Comparison of ENCODE assay signal across 31 cellular contexts in genomic region chr1:211158866-211159265, GRCh38. TPM values are rescaled to one million over a fixed set of nuclear protein-coding genes. Genes with fewer than 3 reads are reported as not detected.
"Had no signal": no experiment of that assay in that cellular context is flagged by ENCODE, and none has a peak within 500 bp of the region (broad histone marks: within the 10 kb centered on the region; RNA-seq: fewer than 3 reads in every experiment).

No MANE protein-coding gene starts in this region.

- H3K27me3 ChIP-seq: colonic mucosa, gastrocnemius medialis, hepatocyte had no signal

- H3K36me3 ChIP-seq: colonic mucosa, esophagus muscularis mucosa, esophagus squamous epithelium, gastrocnemius medialis, gastroesophageal sphincter, heart left ventricle, heart right ventricle had no signal

- H3K27ac Mint-ChIP-seq: dendritic cell treated with granulocyte-macrophage colony-stimulating factor and Interleukin-4, amounts not matched to agents 40 ng/mL and 50 ng/mL, for 4 days; effector memory CD8-positive, alpha-beta T cell; endodermal cell had no signal

- H3K27ac ChIP-seq: colonic mucosa, coronary artery, dorsolateral prefrontal cortex, epithelial cell of prostate, esophagus muscularis mucosa, esophagus squamous epithelium, foreskin keratinocyte, gastrocnemius medialis, gastroesophageal sphincter, heart left ventricle, heart right ventricle, hepatocyte had no signal

- H3K4me1 ChIP-seq: colonic mucosa, esophagus muscularis mucosa, esophagus squamous epithelium, foreskin keratinocyte, gastrocnemius medialis, gastroesophageal sphincter, heart left ventricle, heart right ventricle had no signal

- H3K4me3 Mint-ChIP-seq: dendritic cell treated with granulocyte-macrophage colony-stimulating factor and Interleukin-4, amounts not matched to agents 40 ng/mL and 50 ng/mL, for 4 days; effector memory CD8-positive, alpha-beta T cell; endodermal cell had no signal

- H2AFZ ChIP-seq: hepatocyte had no signal

- FAIRE-seq: colon, endometrium, endothelial cell of umbilical vein, frontal cortex had no signal

- H3K4me3 ChIP-seq: colonic mucosa, coronary artery, dorsolateral prefrontal cortex, esophagus muscularis mucosa, esophagus squamous epithelium, gastrocnemius medialis, gastroesophageal sphincter, heart left ventricle, heart right ventricle, hepatocyte had no signal

- H3K4me1 Mint-ChIP-seq: endodermal cell had no signal

- H3K79me2 ChIP-seq: hepatocyte had no signal

- ATAC-seq: effector memory CD8-positive, alpha-beta T cell; esophagus mucosa; foreskin keratinocyte; gastrocnemius medialis; gastroesophageal sphincter; heart left ventricle; heart right ventricle had no signal

- H3K9me3 ChIP-seq: colonic mucosa had no signal

- DNase-seq: colonic mucosa; cortex of kidney; dermis blood vessel endothelial cell; dorsolateral prefrontal cortex; effector CD4-positive, alpha-beta T cell; effector CD8-positive, alpha-beta T cell; effector memory CD4-positive, alpha-beta T cell; effector memory CD8-positive, alpha-beta T cell; endodermal cell; erythroblast; esophagus squamous epithelium; foreskin fibroblast; foreskin keratinocyte; foreskin melanocyte; gastrocnemius medialis; glutamatergic neuron; head of caudate nucleus; heart left ventricle; heart right ventricle had no signal

- H3K4me2 ChIP-seq: hepatocyte had no signal

RNA-seq across cellular contexts. Expression of gene KCNH1, which starts 24.9 kb away (rescaled TPM):
- total RNA-seq: dermis microvascular lymphatic vessel endothelial cell, endothelial cell of umbilical vein, foreskin keratinocyte had no signal
